In the genomic region with DNA sequence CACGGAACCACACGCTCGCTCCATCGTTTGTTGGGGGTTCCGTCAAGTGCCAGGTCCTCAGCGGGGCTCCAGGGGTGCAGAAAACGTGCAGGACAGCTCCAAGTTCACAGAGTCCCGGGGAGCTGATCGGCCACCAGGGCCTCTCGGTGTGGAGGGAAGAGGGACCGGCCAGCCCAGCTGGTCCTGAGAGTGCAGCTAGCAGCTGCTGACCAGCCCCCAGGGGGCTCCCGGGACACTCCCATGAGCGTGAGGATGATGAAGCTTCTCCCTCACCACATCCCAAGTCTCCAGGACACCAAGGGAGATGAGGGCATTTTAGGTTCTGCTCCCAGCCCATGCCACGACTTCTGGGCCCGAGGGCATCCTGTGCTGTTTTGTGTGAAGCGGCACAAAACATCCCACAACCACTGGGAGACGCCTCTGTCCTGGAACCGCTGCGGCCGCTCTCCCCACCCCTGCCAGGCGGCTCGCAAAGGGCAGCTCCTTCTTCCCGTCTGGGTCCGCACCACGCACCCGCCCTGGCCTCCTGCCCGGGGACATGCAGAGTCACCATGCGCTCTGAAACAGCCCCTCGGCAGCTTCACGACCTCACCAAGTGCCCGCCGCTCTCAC, we compare ENCODE assay signal across 20 cellular contexts.
"Had no signal": no experiment of that assay in that cellular context is flagged by ENCODE, and none has a peak within 500 bp of the region (broad histone marks: within the 10 kb centered on the region; RNA-seq: fewer than 3 reads in every experiment).

No MANE protein-coding gene starts in this region.

- FAIRE-seq: bronchial epithelial cell, kidney, pancreas had no signal

- H3K4me1 ChIP-seq: colonic mucosa, pancreas, psoas muscle, thyroid gland had no signal

- H3K9me3 Mint-ChIP-seq: activated CD4-positive, alpha-beta memory T cell treated with anti-CD3 and anti-CD28 coated beads for 36 hours; activated naive CD8-positive, alpha-beta T cell treated with anti-CD3 and anti-CD28 coated beads for 36 hours; natural killer cell; T-helper 1 cell treated with Interleukin-12 subunit alpha and Interleukin-12 subunit beta and Interleukin-4 antibody, amounts not matched to agents 30 μg/mL and 1 μg/mL, for 36 hours had no signal

- H3K4me3 Mint-ChIP-seq: activated CD4-positive, alpha-beta memory T cell treated with anti-CD3 and anti-CD28 coated beads for 36 hours; activated naive CD8-positive, alpha-beta T cell treated with anti-CD3 and anti-CD28 coated beads for 36 hours; effector memory CD8-positive, alpha-beta T cell; natural killer cell; T-helper 1 cell treated with Interleukin-12 subunit alpha and Interleukin-12 subunit beta and Interleukin-4 antibody, amounts not matched to agents 30 μg/mL and 1 μg/mL, for 36 hours had no signal

- H3K27ac ChIP-seq: colonic mucosa, dorsolateral prefrontal cortex, pancreas, psoas muscle, thyroid gland had no signal

- H3K4me1 Mint-ChIP-seq: activated naive CD8-positive, alpha-beta T cell treated with anti-CD3 and anti-CD28 coated beads for 36 hours; natural killer cell had no signal

- H3K36me3 Mint-ChIP-seq: activated CD4-positive, alpha-beta memory T cell treated with anti-CD3 and anti-CD28 coated beads for 36 hours; activated naive CD8-positive, alpha-beta T cell treated with anti-CD3 and anti-CD28 coated beads for 36 hours; natural killer cell had no signal

- H3K4me3 ChIP-seq: colonic mucosa, dorsolateral prefrontal cortex, heart right ventricle, lung, pancreas, psoas muscle, thyroid gland had no signal

- DNase-seq: activated CD4-positive, alpha-beta memory T cell treated with anti-CD3 and anti-CD28 coated beads for 36 hours; activated naive CD4-positive, alpha-beta T cell treated with Interleukin-2 at 50 U/mL for 16 hours; activated naive CD8-positive, alpha-beta T cell treated with anti-CD3 and anti-CD28 coated beads for 36 hours; activated T-cell treated with anti-CD3 and anti-CD28 coated beads, Interleukin-2, amount 50 U/mL, for 48 hours; colonic mucosa; dorsolateral prefrontal cortex; effector memory CD8-positive, alpha-beta T cell; heart right ventricle; kidney; midbrain; natural killer cell; pancreas; psoas muscle; stimulated activated CD4-positive, alpha-beta T cell treated with anti-CD3 and anti-CD28 coated beads, Interleukin-4, amount 100 ng/mL, for 24 hours; stimulated activated naive CD4-positive, alpha-beta T cell treated with Interleukin-2 at 50 U/mL for 16 hours; thyroid gland had no signal

- H3K27ac Mint-ChIP-seq: activated CD4-positive, alpha-beta memory T cell treated with anti-CD3 and anti-CD28 coated beads for 36 hours; activated naive CD8-positive, alpha-beta T cell treated with anti-CD3 and anti-CD28 coated beads for 36 hours; effector memory CD8-positive, alpha-beta T cell; natural killer cell; T-helper 1 cell treated with Interleukin-12 subunit alpha and Interleukin-12 subunit beta and Interleukin-4 antibody, amounts not matched to agents 30 μg/mL and 1 μg/mL, for 36 hours had no signal

- H3K27me3 ChIP-seq: colonic mucosa, pancreas, thyroid gland, vagina had no signal

- H3K9me3 ChIP-seq: colonic mucosa, heart right ventricle, pancreas, psoas muscle, thyroid gland, vagina had no signal

- ATAC-seq: effector memory CD8-positive, alpha-beta T cell; natural killer cell; psoas muscle had no signal

- H3K36me3 ChIP-seq: colonic mucosa, heart right ventricle, pancreas, thyroid gland, vagina had no signal
